In genomic region chr17:59763861-59764260, GRCh38 we compare ENCODE assay signal across 17 cellular contexts. TPM values are rescaled to one million over a fixed set of nuclear protein-coding genes. Genes with fewer than 3 reads are reported as not detected.
A peak's percentile ranks its signal among the peaks of the same experiment; 100 is the strongest.
DNase-seq lines count a peak whose midpoint lies in the region; ATAC-seq, FAIRE-seq and TF ChIP-seq lines count a peak whose summit lies in the region.
"Had no signal": no experiment of that assay in that cellular context is flagged by ENCODE, and none has a peak within 500 bp of the region (broad histone marks: within the 10 kb centered on the region; RNA-seq: fewer than 3 reads in every experiment).

No MANE protein-coding gene starts in this region.

- peak overlapping the region; percentile 7 for H3K4me2 ChIP-seq in keratinocyte (ENCODE audit: control insufficient read depth, extremely low read depth, insufficient read depth, low read depth, low read length)
- H3K4me2 ChIP-seq in MM.1S (ENCODE audit: low read depth, low read length) = no peak overlapping the region

- H3K27me3 ChIP-seq in keratinocyte (ENCODE audit: control insufficient read depth, extremely low read depth, insufficient read depth, low read length) (no peaks in the 10 kb centered on the region), MM.1S (replicated peaks; ENCODE audit: insufficient read depth, low read length) (no peaks in the 10 kb centered on the region)
- H3K27me3 ChIP-seq: thyroid gland had no signal

- H3K27ac ChIP-seq in keratinocyte (ENCODE audit: control insufficient read depth, insufficient read depth, low read length) = peak overlapping the region; percentile 93
- no peak overlapping the region for H3K27ac ChIP-seq in MM.1S (ENCODE audit: low read length)
- H3K27ac ChIP-seq in coronary artery = no peak overlapping the region
- H3K27ac ChIP-seq: thyroid gland had no signal

- no peaks in the 10 kb centered on the region for H3F3A ChIP-seq in MM.1S (ENCODE audit: insufficient read depth, low read length)

- ATAC-seq in activated naive CD8-positive, alpha-beta T cell treated with anti-CD3 and anti-CD28 coated beads, Interleukin-2, amount 50 U/mL, for 24 hours = peak; percentile 38
- no peak for ATAC-seq in activated CD4-positive, CD25-positive, alpha-beta regulatory T cell treated with anti-CD3 and anti-CD28 coated beads, Interleukin-2, amount 50 U/mL, for 24 hours
- no peak for ATAC-seq in GM19023 (IDR thresholded peaks at IDR 0.05; ENCODE audit: unreplicated experiment)

- H3K27me3 Mint-ChIP-seq in activated naive CD8-positive, alpha-beta T cell treated with anti-CD3 and anti-CD28 coated beads, Interleukin-2, amount 50 U/mL, for 24 hours = no peaks in the 10 kb centered on the region

- H3K36me3 ChIP-seq in keratinocyte (ENCODE audit: control insufficient read depth in 2 of 2, extremely low read depth in 1 of 2, insufficient read depth in 2 of 2, low read length in 2 of 2) = peaks cover 2 to 9% of the 10 kb centered on the region in 2 experiments
- H3K36me3 ChIP-seq in MM.1S (replicated peaks; ENCODE audit: insufficient read depth, low read length) = no peaks in the 10 kb centered on the region
- H3K36me3 ChIP-seq: thyroid gland had no signal

- H4K20me1 ChIP-seq in keratinocyte (ENCODE audit: control insufficient read depth, extremely low read depth, insufficient read depth, low read length) (no peaks in the 10 kb centered on the region), MM.1S (ENCODE audit: insufficient read depth, low read length) (no peaks in the 10 kb centered on the region)

- H3K27ac Mint-ChIP-seq in activated naive CD8-positive, alpha-beta T cell treated with anti-CD3 and anti-CD28 coated beads, Interleukin-2, amount 50 U/mL, for 24 hours = peak overlapping the region; percentile 97

- H3K9me1 ChIP-seq in keratinocyte (ENCODE audit: control insufficient read depth, extremely low read depth, insufficient read depth, low read length) = no peaks in the 10 kb centered on the region

- peaks cover 46% of the 10 kb centered on the region for H3K36me3 Mint-ChIP-seq in activated naive CD8-positive, alpha-beta T cell treated with anti-CD3 and anti-CD28 coated beads, Interleukin-2, amount 50 U/mL, for 24 hours (ENCODE audit: low read depth)

- H3K4me1 Mint-ChIP-seq in activated naive CD8-positive, alpha-beta T cell treated with anti-CD3 and anti-CD28 coated beads, Interleukin-2, amount 50 U/mL, for 24 hours = peaks cover 80% of the 10 kb centered on the region

- H3K4me1 ChIP-seq in keratinocyte (ENCODE audit: control insufficient read depth, extremely low read depth, insufficient read depth, low read length) (peaks cover 33% of the 10 kb centered on the region), MM.1S (ENCODE audit: low read length) (no peaks in the 10 kb centered on the region)

- H3K9me2 ChIP-seq in MM.1S (replicated peaks; ENCODE audit: insufficient read depth, low read length) = no peaks in the 10 kb centered on the region

- H3K9me3 Mint-ChIP-seq in activated naive CD8-positive, alpha-beta T cell treated with anti-CD3 and anti-CD28 coated beads, Interleukin-2, amount 50 U/mL, for 24 hours = peaks cover 4% of the 10 kb centered on the region

- H3K9ac ChIP-seq in keratinocyte (ENCODE audit: control insufficient read depth, extremely low read depth, insufficient read depth, low read length) = peak overlapping the region; percentile 76
- no peak overlapping the region for H3K9ac ChIP-seq in MM.1S (ENCODE audit: low read length)

- DNase-seq in AG08396 (ENCODE audit: low spot score) (peak; percentile 28), HS-27A (ENCODE audit: low read depth) (peak; percentile 69), keratinocyte (ENCODE audit: low read depth, low spot score) (no peak), MM.1S (no peak), coronary artery (ENCODE audit: low spot score) (no peak)
- no peak for DNase-seq in activated naive CD8-positive, alpha-beta T cell treated with anti-CD3 and anti-CD28 coated beads, Interleukin-2, amount 50 U/mL, for 24 hours
- DNase-seq: activated T-cell treated with anti-CD3 and anti-CD28 coated beads, Interleukin-2, amount 50 U/mL, for 1 hour; effector memory CD4-positive, alpha-beta T cell; Kasumi-1; NCI-H774; occipital lobe; stimulated activated CD4-positive, alpha-beta T cell treated with anti-CD3 and anti-CD28 coated beads, Interleukin-4, amount 100 ng/mL, for 24 hours; T1000; thyroid gland had no signal

- TF ChIP-seq CTCF in keratinocyte (optimal IDR thresholded peaks at IDR 0.05 in 1 of 3, IDR thresholded peaks at IDR 0.05 in 1 of 3, conservative IDR thresholded peaks at IDR 0.05 in 1 of 3; ENCODE audit: extremely low read depth in 1 of 3, insufficient read depth in 2 of 3, low read length in 3 of 3) (no peak), MM.1S (IDR thresholded peaks at IDR 0.05; ENCODE audit: low read length) (no peak), coronary artery (IDR thresholded peaks at IDR 0.05) (no peak)

- H3K79me2 ChIP-seq in keratinocyte (ENCODE audit: control insufficient read depth, insufficient read depth, low read length) (peaks cover under 1% of the 10 kb centered on the region), MM.1S (ENCODE audit: low read length) (no peaks in the 10 kb centered on the region)

- dilution Hi-C loops in keratinocyte (cut with MboI; ENCODE audit: extremely low pct_ligation_motif_present, low sequenced_read_pairs) = no loop called here

- H2AFZ ChIP-seq in keratinocyte (ENCODE audit: control insufficient read depth, low read length) = no peak overlapping the region
- H2AFZ ChIP-seq in MM.1S (ENCODE audit: low read length) = no peak overlapping the region

- H3K4me3 ChIP-seq in keratinocyte (ENCODE audit: control insufficient read depth in 2 of 3, extremely low read depth in 1 of 3, insufficient read depth in 2 of 3, low read depth in 1 of 3, low read length in 3 of 3) (no peak overlapping the region), MM.1S (ENCODE audit: low read length) (no peak overlapping the region), coronary artery (no peak overlapping the region)
- H3K4me3 ChIP-seq: thyroid gland had no signal

- H3K4me3 Mint-ChIP-seq in activated naive CD8-positive, alpha-beta T cell treated with anti-CD3 and anti-CD28 coated beads, Interleukin-2, amount 50 U/mL, for 24 hours = peak overlapping the region; percentile 62

- peak; percentile 20 for FAIRE-seq in keratinocyte (lab: Jason Lieb, UNC)
- FAIRE-seq: GM18507 had no signal

- no peaks in the 10 kb centered on the region for H3K9me3 ChIP-seq in keratinocyte (ENCODE audit: control insufficient read depth, low read depth, low read length)
- H3K9me3 ChIP-seq in MM.1S (replicated peaks; ENCODE audit: insufficient read depth, low read length) = no peaks in the 10 kb centered on the region
- H3K9me3 ChIP-seq: thyroid gland had no signal

RNA-seq across cellular contexts. Expression of gene VMP1, which starts 56.4 kb away (rescaled TPM):
- 90.6 to 326 TPM (median 303 TPM) in 3 replicates for polyA plus RNA-seq in keratinocyte
- 196 TPM for polyA plus RNA-seq in keratinocyte (2011; ENCODE audit: low read depth)
- 29.5 and 61.2 TPM in 2 replicates for polyA plus RNA-seq in keratinocyte (2011; cell fraction: cytosol; rRNA removed)
- 630 and 768 TPM in 2 replicates for polyA plus RNA-seq in keratinocyte (2011; cell fraction: nucleus; rRNA removed)
- 78.0 and 222 TPM in 2 replicates for polyA plus RNA-seq in keratinocyte (2012; ENCODE audit: low replicate concordance)
- polyA minus RNA-seq in keratinocyte = 132 to 414 TPM (median 326 TPM) in 3 replicates
- 47.0 TPM for polyA minus RNA-seq in keratinocyte (2011; cell fraction: cytosol; rRNA and poly(A)+ RNA removed)
- polyA minus RNA-seq in keratinocyte (2011; cell fraction: nucleus; rRNA and poly(A)+ RNA removed) = 294 and 592 TPM in 2 replicates

RNA-seq across cellular contexts. Expression of gene PTRH2, which starts 56.6 kb away (rescaled TPM):
- 94.1 to 107 TPM (median 97.0 TPM) in 3 replicates for polyA plus RNA-seq in keratinocyte
- polyA plus RNA-seq in keratinocyte (2011; ENCODE audit: low read depth) = 53.6 TPM
- polyA plus RNA-seq in keratinocyte (2011; cell fraction: cytosol; rRNA removed) = 65.1 and 99.3 TPM in 2 replicates
- 131 and 173 TPM in 2 replicates for polyA plus RNA-seq in keratinocyte (2011; cell fraction: nucleus; rRNA removed)
- 54.0 and 79.9 TPM in 2 replicates for polyA plus RNA-seq in keratinocyte (2012; ENCODE audit: low replicate concordance)
- 21.1 to 29.3 TPM (median 27.5 TPM) in 3 replicates for polyA minus RNA-seq in keratinocyte
- 21.5 TPM for polyA minus RNA-seq in keratinocyte (2011; cell fraction: cytosol; rRNA and poly(A)+ RNA removed)
- polyA minus RNA-seq in keratinocyte (2011; cell fraction: nucleus; rRNA and poly(A)+ RNA removed) = 27.4 and 46.9 TPM in 2 replicates

Comparison
In these comparisons a context has a peak if more than half of its experiments do, and no peak if none do; other contexts are left out.
1. DNase-seq: peak in AG08396 (single experiment) and HS-27A (single experiment); none in activated naive CD8-positive, alpha-beta T cell treated with anti-CD3 and anti-CD28 coated beads, Interleukin-2, amount 50 U/mL, for 24 hours (single experiment), keratinocyte (single experiment), MM.1S (single experiment) and coronary artery (single experiment).